11 cellular contexts compared by ENCODE assay signal in genomic region chr11:71488086-71488967, GRCh38. TPM values are rescaled to one million over a fixed set of nuclear protein-coding genes. Genes with fewer than 3 reads are reported as not detected.
A peak's percentile ranks its signal among the peaks of the same experiment; 100 is the strongest.
DNase-seq lines count a peak whose midpoint lies in the region; ATAC-seq and TF ChIP-seq lines count a peak whose summit lies in the region.
"Had no signal": no experiment of that assay in that cellular context is flagged by ENCODE, and none has a peak within 500 bp of the region (broad histone marks: within the 10 kb centered on the region; RNA-seq: fewer than 3 reads in every experiment).

No MANE protein-coding gene starts in this region.

- H3K4me3 Mint-ChIP-seq in activated T-cell treated with anti-CD3 and anti-CD28 coated beads, Interleukin-2, amount 50 U/mL, for 72 hours: peak overlapping the region; percentile 7 to 18
- H3K4me3 Mint-ChIP-seq in activated CD8-positive, alpha-beta T cell treated with anti-CD3 and anti-CD28 coated beads, Interleukin-2, amount 10 ng/mL, durations not matched to agents 7 days and 5 days: no peak overlapping the region
- H3K4me3 Mint-ChIP-seq in immature natural killer cell: no peak overlapping the region
- H3K4me3 Mint-ChIP-seq: T-cell had no signal

- no peak overlapping the region for H3K4me3 ChIP-seq in testis
- H3K4me3 ChIP-seq: stomach had no signal

- 57 to 72% methylated on average over 16 of the region's 16 CpGs for WGBS in testis, 2 donors

- intact Hi-C loops in testis (cut with DNase I; ENCODE audit: low total_unique reads): no loop called here

- no peak for ATAC-seq in activated T-cell treated with anti-CD3 and anti-CD28 coated beads, Interleukin-2, amount 50 U/mL, for 72 hours (replicated peaks in 1 of 2)
- ATAC-seq in activated CD8-positive, alpha-beta T cell treated with anti-CD3 and anti-CD28 coated beads, Interleukin-2, amount 10 ng/mL, durations not matched to agents 7 days and 5 days: no peak
- ATAC-seq in HG03432 (IDR thresholded peaks at IDR 0.05; ENCODE audit: unreplicated experiment): no peak
- ATAC-seq: T-cell had no signal

- no peaks in the 10 kb centered on the region for H3K9me3 Mint-ChIP-seq in activated T-cell treated with anti-CD3 and anti-CD28 coated beads, Interleukin-2, amount 50 U/mL, for 72 hours
- no peaks in the 10 kb centered on the region for H3K9me3 Mint-ChIP-seq in activated CD8-positive, alpha-beta T cell treated with anti-CD3 and anti-CD28 coated beads, Interleukin-2, amount 10 ng/mL, durations not matched to agents 7 days and 5 days (ENCODE audit: insufficient read depth)
- H3K9me3 Mint-ChIP-seq in immature natural killer cell: no peaks in the 10 kb centered on the region
- H3K9me3 Mint-ChIP-seq: T-cell had no signal

- POLR2A ChIA-PET in activated CD8-positive, alpha-beta T cell treated with anti-CD3 and anti-CD28 coated beads, Interleukin-2, amount 10 ng/mL, durations not matched to agents 7 days and 5 days (lab: Charles Lee): interaction anchor here (0.6 kb wide), 1 partner anchor 898 kb away, joined by 6 read pairs; no protein-coding TSS in a partner anchor

- H3K27ac ChIP-seq in testis: peak overlapping the region in 1 of 2 donors; percentile 19
- H3K27ac ChIP-seq: C4-2B, stomach had no signal

- TF ChIP-seq CTCF in testis (IDR thresholded peaks at IDR 0.05): no peak

- no peak for TF ChIP-seq POLR2A in testis (IDR thresholded peaks at IDR 0.05)

- CTCF ChIA-PET in activated CD8-positive, alpha-beta T cell treated with anti-CD3 and anti-CD28 coated beads, Interleukin-2, amount 10 ng/mL, durations not matched to agents 7 days and 5 days (lab: Charles Lee): no interaction called here

- peaks cover 5% of the 10 kb centered on the region for H3K4me1 ChIP-seq in testis
- H3K4me1 ChIP-seq: stomach had no signal

- H3K9me3 ChIP-seq in testis: no peaks in the 10 kb centered on the region
- H3K9me3 ChIP-seq: stomach had no signal

- H3K36me3 Mint-ChIP-seq in activated T-cell treated with anti-CD3 and anti-CD28 coated beads, Interleukin-2, amount 50 U/mL, for 72 hours (ENCODE audit: insufficient read depth in 2 of 2): peaks cover 11 to 32% of the 10 kb centered on the region in 2 donors
- peaks cover 65% of the 10 kb centered on the region for H3K36me3 Mint-ChIP-seq in activated CD8-positive, alpha-beta T cell treated with anti-CD3 and anti-CD28 coated beads, Interleukin-2, amount 10 ng/mL, durations not matched to agents 7 days and 5 days (ENCODE audit: low read depth)
- peaks cover 39 to 61% (median 45%) of the 10 kb centered on the region in 3 donors for H3K36me3 Mint-ChIP-seq in immature natural killer cell

- DNase-seq in activated T-cell treated with anti-CD3 and anti-CD28 coated beads, Interleukin-2, amount 50 U/mL, for 72 hours: no peak
- DNase-seq in activated T-cell treated with anti-CD3 and anti-CD28 coated beads for 4 hours (no peak), immature natural killer cell (no peak), testis (peak; percentile 65), KG1 (lab: John Stamatoyannopoulos, UW) (no peak), superior temporal gyrus (ENCODE audit: extremely low spot score) (no peak)
- no peak for DNase-seq in activated CD8-positive, alpha-beta T cell treated with anti-CD3 and anti-CD28 coated beads, Interleukin-2, amount 10 ng/mL, durations not matched to agents 7 days and 5 days
- DNase-seq: stomach had no signal

- no peaks in the 10 kb centered on the region for H3K27me3 Mint-ChIP-seq in activated T-cell treated with anti-CD3 and anti-CD28 coated beads, Interleukin-2, amount 50 U/mL, for 72 hours (ENCODE audit: low read depth)
- H3K27me3 Mint-ChIP-seq in activated CD8-positive, alpha-beta T cell treated with anti-CD3 and anti-CD28 coated beads, Interleukin-2, amount 10 ng/mL, durations not matched to agents 7 days and 5 days (ENCODE audit: low read depth): no peaks in the 10 kb centered on the region
- peaks cover 0 to 3% (median 0%) of the 10 kb centered on the region in 3 donors for H3K27me3 Mint-ChIP-seq in immature natural killer cell (ENCODE audit: low read depth in 3 of 3)
- H3K27me3 Mint-ChIP-seq: T-cell had no signal

- H3K4me1 Mint-ChIP-seq in activated T-cell treated with anti-CD3 and anti-CD28 coated beads, Interleukin-2, amount 50 U/mL, for 72 hours (ENCODE audit: low read depth): peaks cover 27% of the 10 kb centered on the region
- peaks cover 5% of the 10 kb centered on the region for H3K4me1 Mint-ChIP-seq in activated CD8-positive, alpha-beta T cell treated with anti-CD3 and anti-CD28 coated beads, Interleukin-2, amount 10 ng/mL, durations not matched to agents 7 days and 5 days (ENCODE audit: low read depth)
- H3K4me1 Mint-ChIP-seq in immature natural killer cell: no peaks in the 10 kb centered on the region

- no peaks in the 10 kb centered on the region for H3K27me3 ChIP-seq in testis
- H3K27me3 ChIP-seq: stomach had no signal

- no peaks in the 10 kb centered on the region for H3K36me3 ChIP-seq in testis (ENCODE audit: low read depth, missing control alignments)

- H3K27ac Mint-ChIP-seq in activated T-cell treated with anti-CD3 and anti-CD28 coated beads, Interleukin-2, amount 50 U/mL, for 72 hours: peak overlapping the region; percentile 84
- peak overlapping the region; percentile 5 for H3K27ac Mint-ChIP-seq in activated CD8-positive, alpha-beta T cell treated with anti-CD3 and anti-CD28 coated beads, Interleukin-2, amount 10 ng/mL, durations not matched to agents 7 days and 5 days
- H3K27ac Mint-ChIP-seq in immature natural killer cell: peak overlapping the region in 4 of 6 donors; percentile 5 to 49 (median 34)

RNA-seq across cellular contexts. Expression of gene NADSYN1, which starts 35.3 kb away (rescaled TPM):
- total RNA-seq in activated T-cell treated with anti-CD3 and anti-CD28 coated beads, Interleukin-2, amount 50 U/mL, for 72 hours: 100 to 1,000 TPM; 107 to 111 TPM
- total RNA-seq in activated CD8-positive, alpha-beta T cell treated with anti-CD3 and anti-CD28 coated beads, Interleukin-2, amount 10 ng/mL, durations not matched to agents 7 days and 5 days: 100 to 1,000 TPM; 118 to 127 TPM
- polyA plus RNA-seq in immature natural killer cell (10 to 100 TPM; 35.1 to 48.0 (median 37.1) TPM), testis (ENCODE audit: insufficient read depth, low read depth, low replicate concordance) (79.4 TPM)
- 10 to 100 TPM; 75.7 to 91.2 TPM for total RNA-seq in testis

RNA-seq across cellular contexts. Expression of gene KRTAP5-7, which starts 38.7 kb away (rescaled TPM):
- not detected for total RNA-seq in activated T-cell treated with anti-CD3 and anti-CD28 coated beads, Interleukin-2, amount 50 U/mL, for 72 hours
- total RNA-seq in activated CD8-positive, alpha-beta T cell treated with anti-CD3 and anti-CD28 coated beads, Interleukin-2, amount 10 ng/mL, durations not matched to agents 7 days and 5 days: not detected
- polyA plus RNA-seq in immature natural killer cell (not detected), testis (ENCODE audit: insufficient read depth, low read depth, low replicate concordance) (1.7 TPM)
- 1 to 10 TPM in 1 of 2 donors, under 1 TPM in 1; 0.94 to 1.7 TPM for total RNA-seq in testis
- total RNA-seq: T-cell had no signal

RNA-seq across cellular contexts. Expression of gene DHCR7, which starts 40.1 kb away (rescaled TPM):
- total RNA-seq in activated T-cell treated with anti-CD3 and anti-CD28 coated beads, Interleukin-2, amount 50 U/mL, for 72 hours: 10 to 100 TPM; 22.2 to 23.4 TPM
- 10 to 100 TPM; 57.9 to 58.8 TPM for total RNA-seq in activated CD8-positive, alpha-beta T cell treated with anti-CD3 and anti-CD28 coated beads, Interleukin-2, amount 10 ng/mL, durations not matched to agents 7 days and 5 days
- polyA plus RNA-seq in immature natural killer cell: 10 to 100 TPM; 10.2 to 15.1 (median 15.0) TPM
- total RNA-seq in testis: 100 to 1,000 TPM in 1 of 2 donors, 10 to 100 TPM in 1; 54.2 to 101 TPM
- polyA plus RNA-seq in testis (ENCODE audit: insufficient read depth, low read depth, low replicate concordance): 65.3 TPM

RNA-seq across cellular contexts. Expression of gene KRTAP5-8, which starts 49.5 kb away (rescaled TPM):
- total RNA-seq in activated T-cell treated with anti-CD3 and anti-CD28 coated beads, Interleukin-2, amount 50 U/mL, for 72 hours: not detected
- total RNA-seq in activated CD8-positive, alpha-beta T cell treated with anti-CD3 and anti-CD28 coated beads, Interleukin-2, amount 10 ng/mL, durations not matched to agents 7 days and 5 days: under 1 TPM in 1 of 2 experiments, not detected in 1; 0.24 TPM
- not detected for polyA plus RNA-seq in immature natural killer cell
- total RNA-seq in testis: 1 to 10 TPM in 1 of 2 donors, under 1 TPM in 1; 0.39 to 1.1 TPM
- polyA plus RNA-seq in testis (ENCODE audit: insufficient read depth, low read depth, low replicate concordance): not detected
- total RNA-seq: T-cell had no signal

RNA-seq across cellular contexts. Expression of gene KRTAP5-9, which starts 59.9 kb away (rescaled TPM):
- total RNA-seq in activated T-cell treated with anti-CD3 and anti-CD28 coated beads, Interleukin-2, amount 50 U/mL, for 72 hours: under 1 TPM in 1 of 2 donors, not detected in 1; 0.21 TPM
- not detected for total RNA-seq in activated CD8-positive, alpha-beta T cell treated with anti-CD3 and anti-CD28 coated beads, Interleukin-2, amount 10 ng/mL, durations not matched to agents 7 days and 5 days
- polyA plus RNA-seq in immature natural killer cell (not detected), testis (ENCODE audit: insufficient read depth, low read depth, low replicate concordance) (1.5 TPM)
- 1 to 10 TPM; 1.4 to 3.6 TPM for total RNA-seq in testis
- total RNA-seq: stomach had no signal

Comparison
In these comparisons a context has a peak if more than half of its experiments do, and no peak if none do; other contexts are left out.
1. H3K27ac Mint-ChIP-seq: peak in every context shown above with its lines; median percentile 84 in activated T-cell treated with anti-CD3 and anti-CD28 coated beads, Interleukin-2, amount 50 U/mL, for 72 hours; 34 in immature natural killer cell; 5 in activated CD8-positive, alpha-beta T cell treated with anti-CD3 and anti-CD28 coated beads, Interleukin-2, amount 10 ng/mL, durations not matched to agents 7 days and 5 days.
2. H3K4me3 Mint-ChIP-seq: peak in activated T-cell treated with anti-CD3 and anti-CD28 coated beads, Interleukin-2, amount 50 U/mL, for 72 hours (2 of 2); none in activated CD8-positive, alpha-beta T cell treated with anti-CD3 and anti-CD28 coated beads, Interleukin-2, amount 10 ng/mL, durations not matched to agents 7 days and 5 days (single experiment) and immature natural killer cell (0 of 5).